ENCODE assay signal across 8 cellular contexts in genomic region chr9:99818439-99818992, GRCh38. TPM values are rescaled to one million over a fixed set of nuclear protein-coding genes. Genes with fewer than 3 reads are reported as not detected.
DNase-seq lines count a peak whose midpoint lies in the region; ATAC-seq and TF ChIP-seq lines count a peak whose summit lies in the region.

No MANE protein-coding gene starts in this region.

- no peak overlapping the region for H3K27ac ChIP-seq in iPS-18a (ENCODE audit: low read length)
- peak overlapping the region in 4 of 5 donors; percentile 95 to 100 (median 99) for H3K27ac ChIP-seq in stomach
- H3K27ac ChIP-seq in RWPE1: no peak overlapping the region

- intact Hi-C loops in stomach (cut with DNase I; ENCODE audit: low total_unique reads): loop anchor here (10.0 kb wide), 1 partner anchor 86 kb away; the partner anchor contains the start of gene STX17

- H3K27ac Mint-ChIP-seq in T-helper 2 cell treated with Interferon-gamma antibody and Interleukin-4, amounts not matched to agents 5 μg/mL and 100 μg/mL, for 36 hours: peak overlapping the region; percentile 95
- peak overlapping the region; percentile 53 for H3K27ac Mint-ChIP-seq in WTC11

- peak overlapping the region; percentile 86 for H3K9ac ChIP-seq in iPS-18a (ENCODE audit: low read length)

- H3K9me3 ChIP-seq in iPS-18a (ENCODE audit: control insufficient read depth, low read depth, low read length) (no peaks in the 10 kb centered on the region), stomach (no peaks in the 10 kb centered on the region)

- peak overlapping the region; percentile 94 for H3K4me3 Mint-ChIP-seq in T-helper 2 cell treated with Interferon-gamma antibody and Interleukin-4, amounts not matched to agents 5 μg/mL and 100 μg/mL, for 36 hours
- peak overlapping the region; percentile 73 for H3K4me3 Mint-ChIP-seq in WTC11

- no peak for TF ChIP-seq CTCF in WTC11 (IDR thresholded peaks at IDR 0.05)
- no peak for TF ChIP-seq CTCF in stomach (IDR thresholded peaks at IDR 0.05)
- no peak for TF ChIP-seq CTCF in RWPE1 (conservative IDR thresholded peaks at IDR 0.05; ENCODE audit: low read depth)

- TF ChIP-seq EP300 in stomach (IDR thresholded peaks at IDR 0.05): no peak

- DNase-seq in T-helper 2 cell treated with Interferon-gamma antibody and Interleukin-4, amounts not matched to agents 5 μg/mL and 100 μg/mL, for 36 hours (ENCODE audit: low spot score): no peak
- DNase-seq in T-helper 2 cell: no peak
- DNase-seq in WTC11 (ENCODE audit: low spot score): no peak
- no peak for DNase-seq in stomach
- no peak for DNase-seq in RWPE1 (ENCODE audit: low spot score)

- no peak for ATAC-seq in WTC11
- ATAC-seq in GM19328 (IDR thresholded peaks at IDR 0.05; ENCODE audit: unreplicated experiment): no peak
- no peak for ATAC-seq in GM21737 (IDR thresholded peaks at IDR 0.05; ENCODE audit: unreplicated experiment)

- POLR2A ChIA-PET in WTC11 (lab: Charles Lee): no interaction called here
- POLR2A ChIA-PET in RWPE1 (lab: Yijun Ruan, JAX; ENCODE audit: low non-redundant PET): no interaction called here

- WGBS in stomach, 5 donors: 45 to 55% (median 53%) methylated on average over 7 of the region's 7 CpGs

- H3K9me3 Mint-ChIP-seq in T-helper 2 cell treated with Interferon-gamma antibody and Interleukin-4, amounts not matched to agents 5 μg/mL and 100 μg/mL, for 36 hours: no peaks in the 10 kb centered on the region
- no peaks in the 10 kb centered on the region for H3K9me3 Mint-ChIP-seq in WTC11

- H3K4me1 Mint-ChIP-seq in T-helper 2 cell treated with Interferon-gamma antibody and Interleukin-4, amounts not matched to agents 5 μg/mL and 100 μg/mL, for 36 hours (ENCODE audit: low read depth): peaks cover 44% of the 10 kb centered on the region
- peaks cover 53% of the 10 kb centered on the region for H3K4me1 Mint-ChIP-seq in WTC11

- TF ChIP-seq POLR2A in stomach (IDR thresholded peaks at IDR 0.05): no peak

- peaks cover 37% of the 10 kb centered on the region for H3K4me1 ChIP-seq in iPS-18a (ENCODE audit: control insufficient read depth, low read depth, low read length)
- H3K4me1 ChIP-seq in stomach: peaks cover 10 to 37% (median 34%) of the 10 kb centered on the region in 4 donors

- CTCF ChIA-PET in WTC11 (lab: Charles Lee) (interaction anchor here (1.5 to 1.9 kb wide), 2 partner anchors 506 to 519 kb away, joined by 3 to 4 read pairs; no protein-coding TSS in a partner anchor), RWPE1 (lab: Yijun Ruan, JAX) (interaction anchor here (0.6 kb wide), 4 partner anchors 65 to 571 kb away, joined by 3 to 4 read pairs (median 3); no protein-coding TSS in a partner anchor)

- H3K27me3 Mint-ChIP-seq in T-helper 2 cell treated with Interferon-gamma antibody and Interleukin-4, amounts not matched to agents 5 μg/mL and 100 μg/mL, for 36 hours (ENCODE audit: low read depth): peaks cover 34% of the 10 kb centered on the region
- peaks cover 36% of the 10 kb centered on the region for H3K27me3 Mint-ChIP-seq in WTC11 (ENCODE audit: low read depth)

- H3K4me3 ChIP-seq in iPS-18a (ENCODE audit: low read length) (peak overlapping the region; percentile 69), stomach (peak overlapping the region; percentile 71 to 95 (median 81))

- H3K36me3 ChIP-seq in iPS-18a (ENCODE audit: control insufficient read depth, low read depth, low read length): no peaks in the 10 kb centered on the region
- H3K36me3 ChIP-seq in stomach: no peaks in the 10 kb centered on the region

- no peaks in the 10 kb centered on the region for H3K36me3 Mint-ChIP-seq in T-helper 2 cell treated with Interferon-gamma antibody and Interleukin-4, amounts not matched to agents 5 μg/mL and 100 μg/mL, for 36 hours (ENCODE audit: low read depth)
- no peaks in the 10 kb centered on the region for H3K36me3 Mint-ChIP-seq in WTC11

- H3K27me3 ChIP-seq in iPS-18a (ENCODE audit: control insufficient read depth, insufficient read depth, low read length): peaks cover 35% of the 10 kb centered on the region
- H3K27me3 ChIP-seq in stomach: peaks cover 0 to 15% (median 0%) of the 10 kb centered on the region in 3 donors

TF ChIP-seq in WTC11, 78 proteins besides CTCF, POLR2A, EP300 and RAD21:
- TF ChIP-seq ZNF281 (CRISPR knock-in tag; IDR thresholded peaks at IDR 0.05): no peak
- TF ChIP-seq ZNF671 (CRISPR knock-in tag; IDR thresholded peaks at IDR 0.05): no peak
- TF ChIP-seq ZNF263 (CRISPR knock-in tag; IDR thresholded peaks at IDR 0.05; ENCODE audit: low read depth): no peak
- TF ChIP-seq ZNF138 (CRISPR knock-in tag; conservative IDR thresholded peaks at IDR 0.05): no peak
- no peak for TF ChIP-seq FOXJ3 (CRISPR knock-in tag; IDR thresholded peaks at IDR 0.05; ENCODE audit: borderline replicate concordance)
- no peak for TF ChIP-seq ZNF232 (CRISPR knock-in tag; IDR thresholded peaks at IDR 0.05)

RNA-seq across cellular contexts. Expression of gene NR4A3, which starts 3.2 kb away (rescaled TPM):
- total RNA-seq in WTC11 (2021) (0.46 to 0.57 TPM (median 0.50 TPM) in 3 replicates), stomach (10 to 100 TPM in 1 of 5 donors, 1 to 10 TPM in 3, under 1 TPM in 1; 0.58 to 51.8 (median 2.6) TPM)
- polyA plus RNA-seq in stomach: 1 to 10 TPM; 1.3 to 4.9 (median 3.9) TPM

Comparison
In these comparisons a context has a peak if more than half of its experiments do, and no peak if none do; other contexts are left out.
1. H3K27ac ChIP-seq: peak in stomach (4 of 5); none in iPS-18a (single experiment) and RWPE1 (single experiment).